Comparison of ENCODE assay signal across 8 cellular contexts in genomic region chr1:159916240-159917051, GRCh38. TPM values are rescaled to one million over a fixed set of nuclear protein-coding genes. Genes with fewer than 3 reads are reported as not detected.
DNase-seq lines count a peak whose midpoint lies in the region; ATAC-seq and TF ChIP-seq lines count a peak whose summit lies in the region.

No MANE protein-coding gene starts in this region.

- H3K27me3 Mint-ChIP-seq in activated CD8-positive, alpha-beta memory T cell treated with anti-CD3 and anti-CD28 coated beads, Interleukin-2, amount 10 ng/mL, durations not matched to agents 7 days and 5 days, result no peaks in the 10 kb centered on the region

- H3K4me1 ChIP-seq in rectal smooth muscle tissue (ENCODE audit: control insufficient read depth, insufficient read depth, low read length), result peaks cover 5% of the 10 kb centered on the region

- no peaks in the 10 kb centered on the region for H3K27me3 ChIP-seq in rectal smooth muscle tissue (ENCODE audit: control insufficient read depth, insufficient read depth, low read length)

- no peak for DNase-seq in activated CD8-positive, alpha-beta memory T cell treated with anti-CD3 and anti-CD28 coated beads, Interleukin-2, amount 10 ng/mL, durations not matched to agents 7 days and 5 days
- DNase-seq in activated CD8-positive, alpha-beta memory T cell treated with anti-CD3 and anti-CD28 coated beads, Interleukin-2, amount 50 U/mL, for 4 hours, result no peak
- peak; percentile 86 for DNase-seq in RWPE1 (ENCODE audit: low spot score)
- DNase-seq in fibroblast of peridontal ligament (ENCODE audit: extremely low read depth), result peak; percentile 59
- DNase-seq in stimulated activated CD4-positive, alpha-beta T cell treated with anti-CD3 and anti-CD28 coated beads, Interleukin-1b, Interleukin-23, amount 100 ng/mL, for 48 hours, result no peak
- no peak for DNase-seq in central memory CD4-positive, alpha-beta T cell

- peak overlapping the region; percentile 37 for H3K27ac Mint-ChIP-seq in activated CD8-positive, alpha-beta memory T cell treated with anti-CD3 and anti-CD28 coated beads, Interleukin-2, amount 10 ng/mL, durations not matched to agents 7 days and 5 days

- H3K4me3 ChIP-seq in rectal smooth muscle tissue (ENCODE audit: low read length), result no peak overlapping the region

- H3K36me3 ChIP-seq in rectal smooth muscle tissue (ENCODE audit: control insufficient read depth, insufficient read depth, low read length), result peaks cover 23% of the 10 kb centered on the region

- peaks cover 42% of the 10 kb centered on the region for H3K36me3 Mint-ChIP-seq in activated CD8-positive, alpha-beta memory T cell treated with anti-CD3 and anti-CD28 coated beads, Interleukin-2, amount 10 ng/mL, durations not matched to agents 7 days and 5 days

- TF ChIP-seq CTCF in RWPE1 (conservative IDR thresholded peaks at IDR 0.05; ENCODE audit: low read depth), result no peak

- no peak for ATAC-seq in activated CD8-positive, alpha-beta memory T cell treated with anti-CD3 and anti-CD28 coated beads, Interleukin-2, amount 10 ng/mL, durations not matched to agents 7 days and 5 days
- ATAC-seq in HG03159 (IDR thresholded peaks at IDR 0.05; ENCODE audit: unreplicated experiment), result no peak

- no peaks in the 10 kb centered on the region for H3K9me3 Mint-ChIP-seq in activated CD8-positive, alpha-beta memory T cell treated with anti-CD3 and anti-CD28 coated beads, Interleukin-2, amount 10 ng/mL, durations not matched to agents 7 days and 5 days (ENCODE audit: low read depth)

- H3K4me3 Mint-ChIP-seq in activated CD8-positive, alpha-beta memory T cell treated with anti-CD3 and anti-CD28 coated beads, Interleukin-2, amount 10 ng/mL, durations not matched to agents 7 days and 5 days, result no peak overlapping the region

- CTCF ChIA-PET in activated CD8-positive, alpha-beta memory T cell treated with anti-CD3 and anti-CD28 coated beads, Interleukin-2, amount 10 ng/mL, durations not matched to agents 7 days and 5 days (lab: Charles Lee), result interaction anchor here (0.6 to 1.6 kb wide), 4 partner anchors 18 to 1328 kb away, joined by 3 read pairs; no protein-coding TSS in a partner anchor
- CTCF ChIA-PET in RWPE1 (lab: Yijun Ruan, JAX), result interaction anchor here (0.8 to 1.3 kb wide), 3 partner anchors 29 to 117 kb away, joined by 3 read pairs; partner anchors contain the start of gene IGSF9

- H3K27ac ChIP-seq in RWPE1, result peak overlapping the region; percentile 89
- H3K27ac ChIP-seq in rectal smooth muscle tissue (ENCODE audit: low read depth, low read length), result peak overlapping the region; percentile 10

- POLR2A ChIA-PET in RWPE1 (lab: Yijun Ruan, JAX; ENCODE audit: low non-redundant PET), result no interaction called here

- H3K4me1 Mint-ChIP-seq in activated CD8-positive, alpha-beta memory T cell treated with anti-CD3 and anti-CD28 coated beads, Interleukin-2, amount 10 ng/mL, durations not matched to agents 7 days and 5 days, result peaks cover 67% of the 10 kb centered on the region

- H3K9ac ChIP-seq in rectal smooth muscle tissue (ENCODE audit: low read length), result no peak overlapping the region

RNA-seq across cellular contexts. Expression of gene TAGLN2, which starts 8.9 kb away (rescaled TPM):
- total RNA-seq in activated CD8-positive, alpha-beta memory T cell treated with anti-CD3 and anti-CD28 coated beads, Interleukin-2, amount 10 ng/mL, durations not matched to agents 7 days and 5 days, result 100 to 1,000 TPM; 479 to 513 TPM

RNA-seq across cellular contexts. Expression of gene CFAP45, which starts 16.5 kb away (rescaled TPM):
- total RNA-seq in activated CD8-positive, alpha-beta memory T cell treated with anti-CD3 and anti-CD28 coated beads, Interleukin-2, amount 10 ng/mL, durations not matched to agents 7 days and 5 days, result 1 to 10 TPM; 1.3 to 1.6 TPM

RNA-seq across cellular contexts. Expression of gene IGSF9, which starts 29.0 kb away (rescaled TPM):
- not detected for total RNA-seq in activated CD8-positive, alpha-beta memory T cell treated with anti-CD3 and anti-CD28 coated beads, Interleukin-2, amount 10 ng/mL, durations not matched to agents 7 days and 5 days

RNA-seq across cellular contexts. Expression of gene SLAMF9, which starts 37.6 kb away (rescaled TPM):
- not detected for total RNA-seq in activated CD8-positive, alpha-beta memory T cell treated with anti-CD3 and anti-CD28 coated beads, Interleukin-2, amount 10 ng/mL, durations not matched to agents 7 days and 5 days

RNA-seq across cellular contexts. Expression of gene VSIG8, which starts 54.0 kb away (rescaled TPM):
- total RNA-seq in activated CD8-positive, alpha-beta memory T cell treated with anti-CD3 and anti-CD28 coated beads, Interleukin-2, amount 10 ng/mL, durations not matched to agents 7 days and 5 days, result not detected

Comparison
In these comparisons a context has a peak if more than half of its experiments do, and no peak if none do; other contexts are left out.
1. DNase-seq: peak in RWPE1 (single experiment) and fibroblast of peridontal ligament (single experiment); none in activated CD8-positive, alpha-beta memory T cell treated with anti-CD3 and anti-CD28 coated beads, Interleukin-2, amount 10 ng/mL, durations not matched to agents 7 days and 5 days (single experiment), activated CD8-positive, alpha-beta memory T cell treated with anti-CD3 and anti-CD28 coated beads, Interleukin-2, amount 50 U/mL, for 4 hours (single experiment), stimulated activated CD4-positive, alpha-beta T cell treated with anti-CD3 and anti-CD28 coated beads, Interleukin-1b, Interleukin-23, amount 100 ng/mL, for 48 hours (single experiment) and central memory CD4-positive, alpha-beta T cell (single experiment).